In genomic region chr12:50086148-50086547, GRCh38 we compare ENCODE assay signal across 8 cellular contexts. TPM values are rescaled to one million over a fixed set of nuclear protein-coding genes. Genes with fewer than 3 reads are reported as not detected.
DNase-seq lines count a peak whose midpoint lies in the region; ATAC-seq, FAIRE-seq and TF ChIP-seq lines count a peak whose summit lies in the region.

No MANE protein-coding gene starts in this region.

- peaks cover 3 to 7% of the 10 kb centered on the region in 2 donors for H3K4me1 ChIP-seq in ascending aorta
- peaks cover 0 to 12% (median 2%) of the 10 kb centered on the region in 4 donors for H3K4me1 ChIP-seq in right lobe of liver

- no peaks in the 10 kb centered on the region for H3K9me3 Mint-ChIP-seq in activated T-cell treated with anti-CD3 and anti-CD28 coated beads, Interleukin-2, amount 50 U/mL, for 72 hours
- no peaks in the 10 kb centered on the region for H3K9me3 Mint-ChIP-seq in type B pancreatic cell

- H3K36me3 ChIP-seq in ascending aorta (peaks cover 23 to 45% of the 10 kb centered on the region in 2 donors), right lobe of liver (peaks cover 0 to 43% (median 20%) of the 10 kb centered on the region in 4 donors)

- H3K27ac Mint-ChIP-seq in activated T-cell treated with anti-CD3 and anti-CD28 coated beads, Interleukin-2, amount 50 U/mL, for 72 hours = peak overlapping the region; percentile 93
- H3K27ac Mint-ChIP-seq in type B pancreatic cell = peak overlapping the region; percentile 91

- peak overlapping the region; percentile 83 to 85 for H3K4me3 ChIP-seq in ascending aorta
- H3K4me3 ChIP-seq in right lobe of liver = peak overlapping the region in 2 of 3 donors; percentile 92 to 97

- no peaks in the 10 kb centered on the region for H3K27me3 Mint-ChIP-seq in activated T-cell treated with anti-CD3 and anti-CD28 coated beads, Interleukin-2, amount 50 U/mL, for 72 hours (ENCODE audit: low read depth)
- H3K27me3 Mint-ChIP-seq in type B pancreatic cell = no peaks in the 10 kb centered on the region

- no peak for ATAC-seq in activated T-cell treated with anti-CD3 and anti-CD28 coated beads, Interleukin-2, amount 50 U/mL, for 72 hours (replicated peaks in 1 of 2)
- ATAC-seq in right lobe of liver (no peak), HG03460 (IDR thresholded peaks at IDR 0.05; ENCODE audit: unreplicated experiment) (no peak), GM18511 (IDR thresholded peaks at IDR 0.05; ENCODE audit: unreplicated experiment) (no peak)

- 50% methylated on average over 4 of the region's 5 CpGs for WGBS in right lobe of liver (ENCODE audit: insufficient coverage, low coverage, low lambda C conversion rate, missing lambda C conversion rate)

- H3K27me3 ChIP-seq in ascending aorta = no peaks in the 10 kb centered on the region
- no peaks in the 10 kb centered on the region for H3K27me3 ChIP-seq in right lobe of liver

- peak overlapping the region; percentile 92 to 93 for H3K4me3 Mint-ChIP-seq in activated T-cell treated with anti-CD3 and anti-CD28 coated beads, Interleukin-2, amount 50 U/mL, for 72 hours
- peak overlapping the region; percentile 96 for H3K4me3 Mint-ChIP-seq in type B pancreatic cell

- intact Hi-C loops in ascending aorta (cut with DNase I) = no loop called here
- intact Hi-C loops in right lobe of liver (cut with DNase I) = no loop called here

- FAIRE-seq in D721Med (lab: Jason Lieb, UNC) = no peak

- H3K27ac ChIP-seq in ascending aorta = peak overlapping the region; percentile 97 to 98
- H3K27ac ChIP-seq in right lobe of liver = peak overlapping the region in 2 of 3 donors; percentile 81 to 90

- TF ChIP-seq CTCF in ascending aorta (IDR thresholded peaks at IDR 0.05) (no peak), right lobe of liver (IDR thresholded peaks at IDR 0.05) (no peak), type B pancreatic cell (conservative IDR thresholded peaks at IDR 0.05) (no peak), D721Med (IDR thresholded peaks at IDR 0.05; ENCODE audit: insufficient read depth, missing control alignments) (no peak)

- DNase-seq in activated T-cell treated with anti-CD3 and anti-CD28 coated beads, Interleukin-2, amount 50 U/mL, for 72 hours = no peak
- DNase-seq in activated T-cell treated with anti-CD3 and anti-CD28 coated beads, Interleukin-2, amount 50 U/mL, for 48 hours = no peak
- DNase-seq in ascending aorta (ENCODE audit: low spot score in 2 of 2) = no peak
- no peak for DNase-seq in right lobe of liver
- DNase-seq in type B pancreatic cell (ENCODE audit: extremely low spot score, unreplicated experiment) = no peak
- no peak for DNase-seq in D721Med (ENCODE audit: insufficient read length, low spot score)

- H3K9me3 ChIP-seq in ascending aorta (no peaks in the 10 kb centered on the region), right lobe of liver (no peaks in the 10 kb centered on the region)

- TF ChIP-seq POLR2A in right lobe of liver (IDR thresholded peaks at IDR 0.05) = no peak

- H3K36me3 Mint-ChIP-seq in activated T-cell treated with anti-CD3 and anti-CD28 coated beads, Interleukin-2, amount 50 U/mL, for 72 hours (ENCODE audit: insufficient read depth in 2 of 2) = peaks cover 3 to 13% of the 10 kb centered on the region in 2 donors
- peaks cover 19% of the 10 kb centered on the region for H3K36me3 Mint-ChIP-seq in type B pancreatic cell

- peaks cover 56% of the 10 kb centered on the region for H3K4me1 Mint-ChIP-seq in activated T-cell treated with anti-CD3 and anti-CD28 coated beads, Interleukin-2, amount 50 U/mL, for 72 hours (ENCODE audit: low read depth)
- H3K4me1 Mint-ChIP-seq in type B pancreatic cell (ENCODE audit: unreplicated experiment) = peaks cover 18% of the 10 kb centered on the region

RNA-seq across cellular contexts. Expression of gene SMARCD1, which starts 1.0 kb away (rescaled TPM):
- total RNA-seq in activated T-cell treated with anti-CD3 and anti-CD28 coated beads, Interleukin-2, amount 50 U/mL, for 72 hours = 100 to 1,000 TPM in 1 of 2 donors, 10 to 100 TPM in 1; 91.0 to 111 TPM
- 277 TPM for total RNA-seq in ascending aorta
- 10 to 100 TPM; 13.3 to 35.0 (median 16.4) TPM for total RNA-seq in right lobe of liver
- total RNA-seq in type B pancreatic cell (ENCODE audit: low replicate concordance) = 55.0 and 100 TPM in 2 replicates

RNA-seq across cellular contexts. Expression of gene GPD1, which starts 17.7 kb away (rescaled TPM):
- 1 to 10 TPM; 1.6 to 3.5 TPM for total RNA-seq in activated T-cell treated with anti-CD3 and anti-CD28 coated beads, Interleukin-2, amount 50 U/mL, for 72 hours
- 12.2 TPM for total RNA-seq in ascending aorta
- 100 to 1,000 TPM in 3 of 6 experiments, 10 to 100 TPM in 3; 43.6 to 210 (median 110) TPM for total RNA-seq in right lobe of liver
- 9.0 and 12.5 TPM in 2 replicates for total RNA-seq in type B pancreatic cell (ENCODE audit: low replicate concordance)

RNA-seq across cellular contexts. Expression of gene COX14, which starts 25.9 kb away (rescaled TPM):
- 10 to 100 TPM; 41.5 to 50.1 TPM for total RNA-seq in activated T-cell treated with anti-CD3 and anti-CD28 coated beads, Interleukin-2, amount 50 U/mL, for 72 hours
- 19.8 TPM for total RNA-seq in ascending aorta
- 10 to 100 TPM; 37.7 to 67.5 (median 50.6) TPM for total RNA-seq in right lobe of liver
- 42.6 and 55.2 TPM in 2 replicates for total RNA-seq in type B pancreatic cell (ENCODE audit: low replicate concordance)

RNA-seq across cellular contexts. Expression of gene ASIC1, which starts 28.8 kb away (rescaled TPM):
- total RNA-seq in activated T-cell treated with anti-CD3 and anti-CD28 coated beads, Interleukin-2, amount 50 U/mL, for 72 hours = 10 to 100 TPM in 1 of 2 donors, 1 to 10 TPM in 1; 5.8 to 12.4 TPM
- not detected for total RNA-seq in ascending aorta
- total RNA-seq in right lobe of liver = under 1 TPM in 4 of 6 experiments, not detected in 2; 0.07 to 0.19 (median 0.15) TPM
- 5.5 and 18.1 TPM in 2 replicates for total RNA-seq in type B pancreatic cell (ENCODE audit: low replicate concordance)
